8 cellular contexts compared by ENCODE assay signal in genomic region chr2:126244937-126245336, GRCh38.
DNase-seq lines count a peak whose midpoint lies in the region; TF ChIP-seq lines count a peak whose summit lies in the region.

No MANE protein-coding gene starts in this region.

- H3K36me3 ChIP-seq in OCI-LY1 (ENCODE audit: insufficient read depth, low read length) = no peaks in the 10 kb centered on the region

- no peak overlapping the region for H2AFZ ChIP-seq in OCI-LY1 (ENCODE audit: low read length)

- H3K4me1 ChIP-seq in OCI-LY1 (ENCODE audit: insufficient read depth, low read length, severe bottlenecking) = no peaks in the 10 kb centered on the region

- no peaks in the 10 kb centered on the region for H3K79me2 ChIP-seq in OCI-LY1 (ENCODE audit: insufficient read depth, low read length)

- DNase-seq in GDM1 (lab: John Stamatoyannopoulos, UW) = peak; percentile 48
- DNase-seq in H4 (ENCODE audit: low spot score) = peak; percentile 29
- peak; percentile 7 to 37 for DNase-seq in cardiac fibroblast (ENCODE audit: low read depth in 2 of 2)
- DNase-seq in pons (ENCODE audit: low spot score) = peak; percentile 12
- no peak for DNase-seq in GOT3 (lab: John Stamatoyannopoulos, UW)
- DNase-seq in DMS79 (lab: John Stamatoyannopoulos, UW) = no peak
- DNase-seq in DMS79 treated with DMSO at 0.1 percent for 48 hours (lab: John Stamatoyannopoulos, UW) = no peak

- H3K27me3 ChIP-seq in OCI-LY1 (ENCODE audit: insufficient read depth, low read length) = no peaks in the 10 kb centered on the region

- TF ChIP-seq CTCF in OCI-LY1 (IDR thresholded peaks at IDR 0.05; ENCODE audit: low read length) (peak; percentile 58), cardiac fibroblast (IDR thresholded peaks at IDR 0.05; ENCODE audit: low read depth, low read length) (no peak)

- no peaks in the 10 kb centered on the region for H3K9me2 ChIP-seq in OCI-LY1 (ENCODE audit: low read depth, low read length)

- no peak overlapping the region for H3K9ac ChIP-seq in OCI-LY1 (ENCODE audit: low read length)

- H3K4me2 ChIP-seq in OCI-LY1 (ENCODE audit: low read length) = no peak overlapping the region

- H3K27ac ChIP-seq in OCI-LY1 (ENCODE audit: low read depth, low read length, poor library complexity, severe bottlenecking) = no peak overlapping the region

- H4K20me1 ChIP-seq in OCI-LY1 (ENCODE audit: insufficient read depth, low read length) = no peaks in the 10 kb centered on the region

- H3F3A ChIP-seq in OCI-LY1 (ENCODE audit: insufficient read depth, low read length) = no peaks in the 10 kb centered on the region

- H3K4me3 ChIP-seq in OCI-LY1 (ENCODE audit: low read depth, low read length, poor library complexity, severe bottlenecking) = no peak overlapping the region
- H3K4me3 ChIP-seq in cardiac fibroblast (replicated peaks in 1 of 2; ENCODE audit: low read depth in 2 of 2, low read length in 2 of 2) = no peak overlapping the region

- H3K9me3 ChIP-seq in OCI-LY1 (ENCODE audit: low read length) = no peaks in the 10 kb centered on the region

Comparison
In these comparisons a context has a peak if more than half of its experiments do, and no peak if none do; other contexts are left out.
1. DNase-seq: peak in GDM1 (single experiment), H4 (single experiment), cardiac fibroblast (2 of 2) and pons (single experiment); none in GOT3 (single experiment), DMS79 (single experiment) and DMS79 treated with DMSO at 0.1 percent for 48 hours (single experiment).